ENCODE assay signal across 10 cellular contexts in genomic region chr1:245807306-245807705, GRCh38.
A peak's percentile ranks its signal among the peaks of the same experiment; 100 is the strongest.
DNase-seq lines count a peak whose midpoint lies in the region; ATAC-seq and TF ChIP-seq lines count a peak whose summit lies in the region.
"Had no signal": no experiment of that assay in that cellular context is flagged by ENCODE, and none has a peak within 500 bp of the region (broad histone marks: within the 10 kb centered on the region; RNA-seq: fewer than 3 reads in every experiment).

No MANE protein-coding gene starts in this region.

- H3K36me3 Mint-ChIP-seq in CD14-positive monocyte (no peaks in the 10 kb centered on the region), HFFc6 (ENCODE audit: low read depth) (0 out of 2 replicates have a peak, but pooled peaks cover 4% of the 10 kb centered on the region)

- peak overlapping the region in 1 of 2 donors; percentile 74 for H3K4me3 Mint-ChIP-seq in CD14-positive monocyte
- no peak overlapping the region for H3K4me3 Mint-ChIP-seq in HFFc6

- peak; percentile 88 for ATAC-seq in GM21447 (IDR thresholded peaks at IDR 0.05; ENCODE audit: unreplicated experiment)
- ATAC-seq: HCT116 had no signal

- no peaks in the 10 kb centered on the region for H3K27me3 ChIP-seq in GM06990 (replicated peaks; ENCODE audit: control insufficient read depth, insufficient read depth, low read length)
- H3K27me3 ChIP-seq in HL-60 (ENCODE audit: insufficient read depth, poor library complexity, severe bottlenecking) = no peaks in the 10 kb centered on the region

- no peak for TF ChIP-seq CTCF in GM06990 (IDR thresholded peaks at IDR 0.05; ENCODE audit: insufficient read depth, low read length, poor library complexity, severe bottlenecking)
- TF ChIP-seq CTCF in HL-60 (IDR thresholded peaks at IDR 0.05; ENCODE audit: insufficient read depth, low read length) = no peak
- no peak for TF ChIP-seq CTCF in CD14-positive monocyte (IDR thresholded peaks at IDR 0.05)
- TF ChIP-seq CTCF in HFFc6 (IDR thresholded peaks at IDR 0.05) = no peak

- H3K27ac ChIP-seq in HL-60 (replicated peaks) = peak overlapping the region; percentile 90
- H3K27ac ChIP-seq: parathyroid adenoma had no signal

- peaks cover 12% of the 10 kb centered on the region for H3K4me1 Mint-ChIP-seq in CD14-positive monocyte
- H3K4me1 Mint-ChIP-seq in HFFc6 (ENCODE audit: low read depth) = peaks cover 31% of the 10 kb centered on the region

- no peaks in the 10 kb centered on the region for H3K9me3 Mint-ChIP-seq in CD14-positive monocyte
- no peaks in the 10 kb centered on the region for H3K9me3 Mint-ChIP-seq in HFFc6

- intact Hi-C loops in CD14-positive monocyte (cut with micrococcal nuclease) = no loop called here

- peak; percentile 65 for DNase-seq in GM06990 (ENCODE audit: extremely low read depth, insufficient read length)
- DNase-seq in HL-60 (ENCODE audit: low read depth in 1 of 2, low spot score in 1 of 2) = peak; percentile 90 to 93
- DNase-seq in germinal center (ENCODE audit: low spot score) = peak; percentile 59
- no peak for DNase-seq in CD14-positive monocyte (ENCODE audit: low spot score)
- DNase-seq in HFFc6 = no peak
- DNase-seq in NCI-H226 = no peak
- no peak for DNase-seq in NCI-H82 (lab: John Stamatoyannopoulos, UW)

- H3K27ac Mint-ChIP-seq in CD14-positive monocyte = peak overlapping the region in 2 of 7 donors; percentile 34 to 54
- no peak overlapping the region; the same call in 1 of the 2 replicates for H3K27ac Mint-ChIP-seq in HFFc6

- H3K4me3 ChIP-seq in GM06990 (replicated peaks; ENCODE audit: low read depth, low read length) (0 out of 2 replicates have a peak overlapping the region, but pooled peaks have one; percentile 5), HL-60 (replicated peaks; ENCODE audit: insufficient read depth, low read length) (0 out of 2 replicates have a peak overlapping the region, but pooled peaks have one; percentile 9)

- H3K27me3 Mint-ChIP-seq in CD14-positive monocyte (ENCODE audit: low read depth in 3 of 3) (peaks cover 0 to 2% (median 0%) of the 10 kb centered on the region in 3 donors), HFFc6 (ENCODE audit: insufficient read depth) (no peaks in the 10 kb centered on the region)

- H3K36me3 ChIP-seq in GM06990 (ENCODE audit: control insufficient read depth, insufficient read depth, low read length) = no peaks in the 10 kb centered on the region

Comparison
In these comparisons a context has a peak if more than half of its experiments do, and no peak if none do; other contexts are left out.
1. DNase-seq: peak in GM06990 (single experiment), HL-60 (2 of 2) and germinal center (single experiment); none in CD14-positive monocyte (single experiment), HFFc6 (single experiment), NCI-H226 (single experiment) and NCI-H82 (single experiment).